18 cellular contexts compared by ENCODE assay signal in genomic region chr15:86735244-86736040, GRCh38.
DNase-seq lines count a peak whose midpoint lies in the region; ATAC-seq and TF ChIP-seq lines count a peak whose summit lies in the region.
"Had no signal": no experiment of that assay in that cellular context is flagged by ENCODE, and none has a peak within 500 bp of the region (broad histone marks: within the 10 kb centered on the region; RNA-seq: fewer than 3 reads in every experiment).

No MANE protein-coding gene starts in this region.

- TF ChIP-seq CTCF in RWPE2 (IDR thresholded peaks at IDR 0.05; ENCODE audit: poor library complexity, severe bottlenecking) (no peak), Caco-2 (IDR thresholded peaks at IDR 0.05; ENCODE audit: insufficient read depth in 1 of 2, low read depth in 1 of 2, low read length in 1 of 2, severe bottlenecking in 1 of 2, unreplicated experiment in 1 of 2) (no peak), omental fat pad (IDR thresholded peaks at IDR 0.05) (no peak), mesothelial cell of epicardium (IDR thresholded peaks at IDR 0.05; ENCODE audit: unreplicated experiment) (no peak)

- H3K4me3 Mint-ChIP-seq in Caco-2 (ENCODE audit: unreplicated experiment), result no peak overlapping the region
- H3K4me3 Mint-ChIP-seq in mesothelial cell of epicardium, result no peak overlapping the region
- H3K4me3 Mint-ChIP-seq: CD8-positive, alpha-beta T cell had no signal

- H3K9me3 ChIP-seq in RWPE2 (ENCODE audit: severe bottlenecking), result no peaks in the 10 kb centered on the region
- no peaks in the 10 kb centered on the region for H3K9me3 ChIP-seq in Caco-2
- H3K9me3 ChIP-seq: BE2C had no signal

- H3K4me3 ChIP-seq in RWPE2 (ENCODE audit: severe bottlenecking), result no peak overlapping the region
- H3K4me3 ChIP-seq in Caco-2 (ENCODE audit: low read depth, low read length), result no peak overlapping the region

- no peak overlapping the region for H3K27ac ChIP-seq in RWPE2 (ENCODE audit: poor library complexity, severe bottlenecking)

- no TSS peak for BruUV-seq in Caco-2 (replicated peaks; lab: Mats Ljungman, UMichigan)

- peaks cover 10% of the 10 kb centered on the region for H3K4me1 ChIP-seq in RWPE2 (ENCODE audit: insufficient read depth, poor library complexity, severe bottlenecking)
- no peaks in the 10 kb centered on the region for H3K4me1 ChIP-seq in Caco-2
- H3K4me1 ChIP-seq: BE2C had no signal

- peak; percentile 98 for ATAC-seq in RWPE2 (ENCODE audit: low read depth)
- ATAC-seq in left colon, result peak; percentile 97
- ATAC-seq in omental fat pad (ENCODE audit: low FRiP score), result no peak
- ATAC-seq: CD8-positive, alpha-beta T cell; HCT116 had no signal

- H3K36me3 ChIP-seq in RWPE2 (ENCODE audit: low read depth) (no peaks in the 10 kb centered on the region), Caco-2 (ENCODE audit: control insufficient read depth, insufficient read depth, low read length) (no peaks in the 10 kb centered on the region)
- H3K36me3 ChIP-seq: BE2C had no signal

- peaks cover 3% of the 10 kb centered on the region for H3K27me3 Mint-ChIP-seq in Caco-2 (ENCODE audit: insufficient read depth, unreplicated experiment)
- H3K27me3 Mint-ChIP-seq in mesothelial cell of epicardium (ENCODE audit: low read depth), result peaks cover 11% of the 10 kb centered on the region

- DNase-seq in HPDE6-E6E7 (ENCODE audit: extremely low spot score) (peak; percentile 7), NCI-H146 (lab: John Stamatoyannopoulos, UW) (peak; percentile 93), RWPE2 (ENCODE audit: low spot score) (peak; percentile 64), left colon (peak; percentile 39 to 73), Caco-2 (no peak), omental fat pad (ENCODE audit: low spot score) (no peak), mesothelial cell of epicardium (ENCODE audit: low spot score in 2 of 2, unreplicated experiment in 2 of 2) (no peak)
- DNase-seq in activated naive CD4-positive, alpha-beta T cell treated with Interleukin-2 at 50 U/mL for 16 hours, result no peak
- DNase-seq: BE2C; CD8-positive, alpha-beta T cell; DMS 273 treated with DMSO at 0.1 percent for 48 hours; KBM-7; MM.1S; NCI-H1105; NCI-H2081; NCI-H2227 treated with DMSO at 0.1 percent for 48 hours; NCI-H82 had no signal

- H3K27me3 ChIP-seq in RWPE2 (ENCODE audit: insufficient read depth, poor library complexity, severe bottlenecking) (no peaks in the 10 kb centered on the region), Caco-2 (replicated peaks; ENCODE audit: control insufficient read depth, insufficient read depth, low read length) (no peaks in the 10 kb centered on the region)
- H3K27me3 ChIP-seq: BE2C had no signal

- H3K4me1 Mint-ChIP-seq in Caco-2 (ENCODE audit: low read depth, unreplicated experiment), result no peaks in the 10 kb centered on the region
- H3K4me1 Mint-ChIP-seq in mesothelial cell of epicardium, result no peaks in the 10 kb centered on the region

- intact Hi-C loops in left colon (cut with DNase I, micrococcal nuclease), result no loop called here
- intact Hi-C loops in Caco-2 (cut with micrococcal nuclease; ENCODE audit: unreplicated experiment), result no loop called here

- POLR2A ChIA-PET in Caco-2 (lab: Charles Lee), result no interaction called here

- no peaks in the 10 kb centered on the region for H3K9me3 Mint-ChIP-seq in Caco-2 (ENCODE audit: unreplicated experiment)
- peaks cover 11% of the 10 kb centered on the region for H3K9me3 Mint-ChIP-seq in mesothelial cell of epicardium

- CTCF ChIA-PET in Caco-2 (lab: Charles Lee), result no interaction called here

- H3K27ac Mint-ChIP-seq in Caco-2 (ENCODE audit: unreplicated experiment) (no peak overlapping the region), mesothelial cell of epicardium (no peak overlapping the region)
- H3K27ac Mint-ChIP-seq: CD8-positive, alpha-beta T cell had no signal

- no peaks in the 10 kb centered on the region for H3K36me3 Mint-ChIP-seq in Caco-2 (ENCODE audit: insufficient read depth, unreplicated experiment)
- peaks cover 3% of the 10 kb centered on the region for H3K36me3 Mint-ChIP-seq in mesothelial cell of epicardium
- H3K36me3 Mint-ChIP-seq: CD8-positive, alpha-beta T cell had no signal

Comparison
In these comparisons a context has a peak if more than half of its experiments do, and no peak if none do; other contexts are left out.
1. DNase-seq: peak in HPDE6-E6E7 (single experiment), NCI-H146 (single experiment), RWPE2 (single experiment) and left colon (2 of 2); none in Caco-2 (0 of 2), activated naive CD4-positive, alpha-beta T cell treated with Interleukin-2 at 50 U/mL for 16 hours (single experiment), omental fat pad (single experiment) and mesothelial cell of epicardium (0 of 2).